In the genomic region with DNA sequence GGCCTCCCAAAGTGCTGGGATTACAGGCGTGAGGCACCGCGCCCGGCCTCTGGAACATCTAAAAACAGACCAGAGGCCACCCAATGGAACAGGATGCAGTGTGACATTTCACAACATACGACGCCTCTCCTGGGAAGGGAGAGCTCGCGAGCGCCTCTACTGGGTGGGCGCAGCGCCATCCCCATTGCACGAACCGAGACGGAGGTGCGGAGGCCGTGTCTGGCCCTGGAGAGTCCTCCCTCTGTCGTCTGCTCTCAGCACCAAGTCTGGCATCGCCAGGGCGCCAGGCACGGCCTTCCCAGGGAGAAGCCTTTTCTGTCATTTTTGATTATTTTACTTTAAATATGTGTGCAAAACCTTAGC, we compare ENCODE assay signal across 9 cellular contexts. TPM values are rescaled to one million over a fixed set of nuclear protein-coding genes. Genes with fewer than 3 reads are reported as not detected.
A peak's percentile ranks its signal among the peaks of the same experiment; 100 is the strongest.
DNase-seq lines count a peak whose midpoint lies in the region; ATAC-seq, FAIRE-seq and TF ChIP-seq lines count a peak whose summit lies in the region.
"Had no signal": no experiment of that assay in that cellular context is flagged by ENCODE, and none has a peak within 500 bp of the region (broad histone marks: within the 10 kb centered on the region; RNA-seq: fewer than 3 reads in every experiment).

No MANE protein-coding gene starts in this region.

- peak overlapping the region; percentile 41 for H3K4me3 ChIP-seq in MG63
- peak overlapping the region; percentile 25 for H3K4me3 ChIP-seq in K562
- H3K4me3 ChIP-seq in liver (ENCODE audit: low read depth in 1 of 3, low read length in 3 of 3): peak overlapping the region in 1 of 3 donors; percentile 37

- TF ChIP-seq CTCF in K562 (IDR thresholded peaks at IDR 0.05 in 2 of 3, conservative IDR thresholded peaks at IDR 0.05 in 1 of 3; ENCODE audit: insufficient read depth in 2 of 3, low read depth in 1 of 3, low read length in 3 of 3) (peak; percentile 46 to 89 (median 66)), liver (IDR thresholded peaks at IDR 0.05; ENCODE audit: low read depth, low read length, missing input control) (peak; percentile 14)

- H3K36me3 ChIP-seq in MG63 (no peaks in the 10 kb centered on the region), K562 (ENCODE audit: control insufficient read depth, insufficient read depth, low read length) (no peaks in the 10 kb centered on the region), liver (ENCODE audit: control insufficient read depth in 4 of 4, insufficient read depth in 3 of 4, low read depth in 1 of 4, low read length in 3 of 4) (no peaks in the 10 kb centered on the region)

- CTCF ChIA-PET in K562 (lab: Yijun Ruan, JAX; ENCODE audit: low intra/inter-chr PET ratio): interaction anchor here (1.2 to 1.8 kb wide), 2 partner anchors 400 to 412 kb away, joined by 5 to 8 read pairs; no protein-coding TSS in a partner anchor

- no peaks in the 10 kb centered on the region for H3K79me2 ChIP-seq in K562 (ENCODE audit: control insufficient read depth, insufficient read depth, low read length)

- no peaks in the 10 kb centered on the region for H3K9me1 ChIP-seq in K562 (ENCODE audit: control insufficient read depth, insufficient read depth, low read length)

- no peak for FAIRE-seq in K562 (lab: Jason Lieb, UNC)
- FAIRE-seq: frontal cortex had no signal

- DNase-seq in EL (peak; percentile 33), MG63 (peak; percentile 48), K562 (ENCODE audit: extremely low read depth in 1 of 4, low spot score in 3 of 4) (peak; percentile 42 to 72 (median 58)), amniotic stem cell (lab: John Stamatoyannopoulos, UW) (no peak), activated gamma-delta T cell treated with Interleukin-2 at 50 U/mL for 16 hours (no peak)

- intact Hi-C loops in K562 (cut with micrococcal nuclease): no loop called here

- H3K27ac ChIP-seq in K562 (ENCODE audit: extremely low read depth, low read depth, low read length) (no peak overlapping the region), liver (ENCODE audit: low read depth in 1 of 2, low read length in 2 of 2) (no peak overlapping the region)

- POLR2A ChIA-PET in K562 (lab: Yijun Ruan, JAX): interaction anchor here (0.7 kb wide), 1 partner anchor 446 kb away, joined by 3 read pairs; no protein-coding TSS in a partner anchor

- in situ Hi-C loops in K562 (cut with MboI): loop anchor here (5.0 kb wide), 1 partner anchor 400 kb away; no protein-coding TSS in a partner anchor

- 22% methylated on average over 6 of the region's 20 CpGs for WGBS in K562 (ENCODE audit: insufficient coverage, low coverage, missing lambda C conversion rate)
- 13% methylated on average over 20 of the region's 20 CpGs for WGBS in liver

- TF ChIP-seq RAD21 in K562 (CRISPR knock-in tag; conservative IDR thresholded peaks at IDR 0.05 in 1 of 2, IDR thresholded peaks at IDR 0.05 in 1 of 2) (no peak; a peak in 1 of 4 replicates), liver (IDR thresholded peaks at IDR 0.05) (no peak)

- TF ChIP-seq EP300 in K562 (IDR thresholded peaks at IDR 0.05; ENCODE audit: low read length): no peak

- TF ChIP-seq POLR2A in K562 (conservative IDR thresholded peaks at IDR 0.05): no peak

- H3K9ac ChIP-seq in K562 (ENCODE audit: insufficient read depth in 1 of 2, low read depth in 2 of 2, low read length in 2 of 2) (peak overlapping the region in 1 of 2 experiments; percentile 50; a peak in 1 of 4 replicates), liver (ENCODE audit: low read depth in 1 of 2, low read length in 2 of 2) (no peak overlapping the region)

- BruUV-seq in K562 (replicated peaks; lab: Mats Ljungman, UMichigan): no TSS peak

- ATAC-seq in K562 (peak; percentile 95), GM18907 (IDR thresholded peaks at IDR 0.05; ENCODE audit: unreplicated experiment) (no peak), GM18870 (IDR thresholded peaks at IDR 0.05; ENCODE audit: unreplicated experiment) (no peak)

- H3K27me3 ChIP-seq in MG63 (peaks cover 18% of the 10 kb centered on the region; the same call in 1 of the 2 replicates), K562 (ENCODE audit: control insufficient read depth in 2 of 2, insufficient read depth in 2 of 2, low read length in 2 of 2) (no peaks in the 10 kb centered on the region), liver (ENCODE audit: control insufficient read depth in 4 of 4, insufficient read depth in 4 of 4, low read length in 3 of 4) (peaks cover 0 to 35% (median 26%) of the 10 kb centered on the region in 4 donors)

- H3K9me3 ChIP-seq in MG63 (no peaks in the 10 kb centered on the region), K562 (replicated peaks; ENCODE audit: control insufficient read depth, insufficient read depth, low read depth, low read length) (no peaks in the 10 kb centered on the region), liver (ENCODE audit: control insufficient read depth in 4 of 4, low read length in 3 of 4) (no peaks in the 10 kb centered on the region)

- H3K4me2 ChIP-seq in K562 (ENCODE audit: insufficient read depth, low read length): peak overlapping the region; percentile 69

- peak overlapping the region; percentile 60 for H2AFZ ChIP-seq in K562 (ENCODE audit: low read depth, low read length)

- no peaks in the 10 kb centered on the region for H4K20me1 ChIP-seq in K562 (replicated peaks; ENCODE audit: control insufficient read depth, insufficient read depth, low read length)

- H3K4me1 ChIP-seq in K562 (replicated peaks in 1 of 2; ENCODE audit: control insufficient read depth in 2 of 2, insufficient read depth in 2 of 2, low read length in 2 of 2): peaks cover 2 to 20% of the 10 kb centered on the region in 2 experiments; a peak in 4 of 5 replicates
- peaks cover 4 to 15% (median 12%) of the 10 kb centered on the region in 4 donors for H3K4me1 ChIP-seq in liver (ENCODE audit: control insufficient read depth in 4 of 4, insufficient read depth in 4 of 4, low read length in 3 of 4)

TF ChIP-seq in K562, 482 proteins besides CTCF, POLR2A, EP300 and RAD21 (continues in another document):
- TF ChIP-seq CTBP1 (IDR thresholded peaks at IDR 0.05; ENCODE audit: borderline replicate concordance) (peak; percentile 11; the same call in 1 of the 2 replicates), CEBPB (tag; IDR thresholded peaks at IDR 0.05) (peak; percentile 80), CREM (IDR thresholded peaks at IDR 0.05; ENCODE audit: low read depth) (0 out of 2 replicates have a peak, but pooled peaks have one; percentile 32), CGGBP1 (CRISPR knock-in tag; IDR thresholded peaks at IDR 0.05) (no peak), CXXC5 (CRISPR knock-in tag; IDR thresholded peaks at IDR 0.05) (0 out of 2 replicates have a peak, but pooled peaks have one; percentile 37), ZNF77 (CRISPR knock-in tag; IDR thresholded peaks at IDR 0.05) (no peak), CEBPG (CRISPR knock-in tag; IDR thresholded peaks at IDR 0.05) (0 out of 2 replicates have a peak, but pooled peaks have one; percentile 19), CEBPG (tag; conservative IDR thresholded peaks at IDR 0.05 in 1 of 2, IDR thresholded peaks at IDR 0.05 in 1 of 2) (no peak)

TF ChIP-seq in liver, 16 proteins besides CTCF, POLR2A, EP300 and RAD21:
- no peak for TF ChIP-seq EGR1 (IDR thresholded peaks at IDR 0.05; ENCODE audit: low read depth in 2 of 2)
- TF ChIP-seq HNF4G (IDR thresholded peaks at IDR 0.05): no peak
TF ChIP-seq in liver: peak in this region for 0.

RNA-seq across cellular contexts. Expression of gene GBX2, which starts 9.4 kb away (rescaled TPM):
- 0.94 TPM in 1 of 2 replicates, not detected in the other for total RNA-seq in MG63 (2014; rRNA removed; shearing (Covaris generic); ENCODE audit: low replicate concordance)
- 0.60 TPM in 1 of 2 replicates, not detected in the other for total RNA-seq in K562 (2011; cell fraction: chromatin; rRNA removed; ENCODE audit: low replicate concordance)
- total RNA-seq in K562 (2011; cell fraction: nucleolus; rRNA removed): 0.26 and 0.67 TPM in 2 replicates
- 0.29 and 0.69 TPM in 2 replicates for total RNA-seq in K562 (2011; cell fraction: nucleoplasm; rRNA removed)
- total RNA-seq in K562 (2014; rRNA removed) (0.33 and 0.50 TPM in 2 replicates), K562 (2014; rRNA removed; fragmentation: Illumina TruSeq; extraction: Trizol) (0.25 TPM in 1 of 2 replicates, not detected in the other), K562 (2015; rRNA removed; fragmentation: Illumina TruSeq; extraction: Trizol) (0.36 and 0.49 TPM in 2 replicates), K562 (2021) (0.53 and 0.54 TPM in 2 replicates), liver (not detected)
- polyA plus RNA-seq in K562 (2011; rRNA removed) (0.20 TPM in 1 of 2 replicates, not detected in the other), K562 (2014; fragmentation: Illumina TruSeq; extraction: Trizol) (0.16 and 0.19 TPM in 2 replicates), K562 (2014; fragmentation: Nextera tagmentation; extraction: Ambion mirVana) (under 1 TPM in 1 of 2 experiments, not detected in 1; 0.03 TPM), K562 (2014; rRNA removed) (0.28 and 0.47 TPM in 2 replicates), liver (not detected)
- polyA plus RNA-seq in K562 (2011; cell fraction: cytosol; rRNA removed): 0.04 and 0.67 TPM in 2 replicates
- 0.10 and 0.46 TPM in 2 replicates for polyA plus RNA-seq in K562 (2011; cell fraction: nucleus; rRNA removed)
- polyA plus RNA-seq in K562 (2012): 0.25 and 0.40 TPM in 2 replicates
- 0.18 TPM in 1 of 2 replicates, not detected in the other for polyA minus RNA-seq in K562 (2011; rRNA and poly(A)+ RNA removed)
- not detected in 2 replicates for polyA minus RNA-seq in K562 (2011; cell fraction: cytosol; rRNA and poly(A)+ RNA removed)
- 0.22 and 1.1 TPM in 2 replicates for polyA minus RNA-seq in K562 (2011; cell fraction: nucleus; rRNA and poly(A)+ RNA removed)

Comparison
In these comparisons a context has a peak if more than half of its experiments do, and no peak if none do; other contexts are left out.
1. DNase-seq: peak in EL (single experiment), MG63 (single experiment) and K562 (4 of 4); none in amniotic stem cell (single experiment) and activated gamma-delta T cell treated with Interleukin-2 at 50 U/mL for 16 hours (single experiment).